ENCODE assay signal across 10 cellular contexts in the genomic region with DNA sequence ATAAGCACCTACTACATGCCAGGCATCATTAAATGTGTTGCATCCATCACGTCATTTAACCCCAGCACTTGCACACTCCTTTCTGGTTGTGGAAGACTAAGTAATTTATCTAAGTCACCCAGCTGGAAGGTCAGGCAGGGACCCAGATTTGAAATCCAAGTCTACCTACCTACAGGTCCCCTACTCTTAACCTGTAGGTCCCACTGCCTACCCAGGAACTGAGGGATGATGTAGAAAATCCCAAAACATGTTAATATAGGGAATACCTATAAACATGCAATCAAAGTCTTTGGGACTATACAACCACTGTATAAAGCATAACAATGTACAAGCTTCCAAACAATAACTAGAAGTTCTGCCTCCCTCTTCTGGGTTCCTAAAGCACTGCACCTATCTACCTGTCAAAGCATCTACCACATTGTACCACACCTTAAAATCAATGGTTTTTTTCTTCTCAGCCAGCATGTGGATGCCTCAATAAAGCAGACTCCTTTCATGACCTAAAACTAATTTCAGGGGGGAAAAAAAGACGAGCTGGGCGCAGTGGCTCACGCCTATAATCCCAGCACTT. TPM values are rescaled to one million over a fixed set of nuclear protein-coding genes. Genes with fewer than 3 reads are reported as not detected.
DNase-seq lines count a peak whose midpoint lies in the region; ATAC-seq and TF ChIP-seq lines count a peak whose summit lies in the region.
"Had no signal": no experiment of that assay in that cellular context is flagged by ENCODE, and none has a peak within 500 bp of the region (broad histone marks: within the 10 kb centered on the region; RNA-seq: fewer than 3 reads in every experiment).

No MANE protein-coding gene starts in this region.

- H3K9me1 ChIP-seq in IMR-90 (ENCODE audit: insufficient read depth, low read length) = peaks cover 11% of the 10 kb centered on the region

- H4K20me1 ChIP-seq in IMR-90 (ENCODE audit: insufficient read depth, low read length) = no peaks in the 10 kb centered on the region

- H2BK120ac ChIP-seq in IMR-90 (ENCODE audit: low read depth, low read length) = no peak overlapping the region

- H2BK20ac ChIP-seq in IMR-90 (ENCODE audit: low read depth, low read length) = no peak overlapping the region

- CTCF ChIA-PET in IMR-90 (lab: Yijun Ruan, JAX) = interaction anchor here (0.7 to 2.4 kb wide), 5 partner anchors 19 to 322 kb away, joined by 3 to 10 read pairs (median 3); no protein-coding TSS in a partner anchor

- H3K36me3 ChIP-seq in IMR-90 (ENCODE audit: control insufficient read depth, insufficient read depth, low read length) = peaks cover 18% of the 10 kb centered on the region
- H3K36me3 ChIP-seq in lower lobe of right lung = peaks cover 4% of the 10 kb centered on the region
- H3K36me3 ChIP-seq: prostate gland had no signal

- no peak overlapping the region for H3K56ac ChIP-seq in IMR-90 (ENCODE audit: extremely low read depth, insufficient read depth, low read length)

- 100% methylated on average over 1 of the region's 4 CpGs; no CpG with 5 or more reads in 1 of the 2 experiments for WGBS in IMR-90 (ENCODE audit: extremely low coverage in 2 of 2, insufficient read length in 1 of 2), 2 experiments

- ATAC-seq in IMR-90 (ENCODE audit: low read depth) (no peak), lower lobe of right lung (no peak), GM18861 (IDR thresholded peaks at IDR 0.05; ENCODE audit: unreplicated experiment) (no peak), HG03196 (IDR thresholded peaks at IDR 0.05; ENCODE audit: unreplicated experiment) (no peak), GM19023 (IDR thresholded peaks at IDR 0.05; ENCODE audit: unreplicated experiment) (no peak)

- no peak overlapping the region for H4K8ac ChIP-seq in IMR-90 (ENCODE audit: low read depth in 2 of 2, low read length in 2 of 2)

- no peak overlapping the region for H3K27ac ChIP-seq in IMR-90 (ENCODE audit: insufficient read depth, low read length)
- no peak overlapping the region for H3K27ac ChIP-seq in lower lobe of right lung
- H3K27ac ChIP-seq: prostate gland had no signal

- H3K79me1 ChIP-seq in IMR-90 (ENCODE audit: low read depth in 1 of 2, low read length in 2 of 2) = peaks cover 8 to 35% of the 10 kb centered on the region in 2 experiments

- H3K9me3 ChIP-seq in IMR-90 (ENCODE audit: control insufficient read depth, insufficient read depth, low read length) (no peaks in the 10 kb centered on the region), lower lobe of right lung (no peaks in the 10 kb centered on the region)
- H3K9me3 ChIP-seq: prostate gland had no signal

- peaks cover 5% of the 10 kb centered on the region for H3K4me1 ChIP-seq in IMR-90 (ENCODE audit: control insufficient read depth, insufficient read depth, low read length)
- H3K4me1 ChIP-seq in lower lobe of right lung = peaks cover 8% of the 10 kb centered on the region
- H3K4me1 ChIP-seq: prostate gland had no signal

- peak; percentile 94 for TF ChIP-seq POLR2A in IMR-90 (IDR thresholded peaks at IDR 0.05; ENCODE audit: low read depth, low read length)

- intact Hi-C loops in IMR-90 (cut with micrococcal nuclease) (no loop called here), lower lobe of right lung (cut with DNase I) (no loop called here)

- H3K27me3 ChIP-seq in IMR-90 (ENCODE audit: control insufficient read depth, insufficient read depth, low read length) = no peaks in the 10 kb centered on the region
- H3K27me3 ChIP-seq in lower lobe of right lung (ENCODE audit: low read depth) = no peaks in the 10 kb centered on the region

- no peak overlapping the region for H3K4ac ChIP-seq in IMR-90 (ENCODE audit: low read depth, low read length)

- H3K4me2 ChIP-seq in IMR-90 (ENCODE audit: low read depth, low read length) = no peak overlapping the region

- H2AK9ac ChIP-seq in IMR-90 (replicated peaks; ENCODE audit: low read depth, low read length, poor library complexity) = no peak overlapping the region

- no peak overlapping the region for H2AK5ac ChIP-seq in IMR-90 (ENCODE audit: low read depth, low read length)

- BruUV-seq in IMR-90 (replicated peaks; lab: Mats Ljungman, UMichigan) = no TSS peak

- POLR2A ChIA-PET in IMR-90 (lab: Charles Lee; ENCODE audit: unreplicated experiment) = no interaction called here

- DNase-seq in DMS53 (lab: John Stamatoyannopoulos, UW) (peak; percentile 90), IMR-90 (peak; percentile 45), astrocyte of the cerebellum (ENCODE audit: low read depth) (no peak), lower lobe of right lung (no peak), AG08396 (ENCODE audit: low spot score) (no peak)

- H2BK15ac ChIP-seq in IMR-90 (ENCODE audit: low read depth, low read length) = no peak overlapping the region; the same call in 2 of the 3 replicates

- dilution Hi-C loops in IMR-90 (cut with HindIII; ENCODE audit: low sequenced_read_pairs, unreplicated experiment) = no loop called here

- H2BK5ac ChIP-seq in IMR-90 (ENCODE audit: low read depth, low read length, poor library complexity, severe bottlenecking) = no peak overlapping the region

- H4K5ac ChIP-seq in IMR-90 (ENCODE audit: low read depth, low read length) = no peak overlapping the region

- no peak overlapping the region for H3K18ac ChIP-seq in IMR-90 (ENCODE audit: low read depth, low read length)

- H3K23ac ChIP-seq in IMR-90 (ENCODE audit: low read depth, low read length) = no peak overlapping the region

- H2AFZ ChIP-seq in IMR-90 (replicated peaks; ENCODE audit: low read length, poor library complexity) = no peak overlapping the region

- in situ Hi-C loops in IMR-90 (cut with MboI; ENCODE audit: low sequenced_read_pairs) (loop anchor here (10.0 kb wide), 1 partner anchor 322 kb away; no protein-coding TSS in a partner anchor), astrocyte of the cerebellum (cut with HindIII; ENCODE audit: low sequenced_read_pairs) (loop anchor here (5.0 kb wide), 1 partner anchor 175 kb away; no protein-coding TSS in a partner anchor)

- TF ChIP-seq CTCF in IMR-90 (conservative IDR thresholded peaks at IDR 0.05; ENCODE audit: low read depth, low read length) (peak; percentile 32), astrocyte of the cerebellum (IDR thresholded peaks at IDR 0.05; ENCODE audit: low read depth, low read length, missing control alignments) (peak; percentile 56), lower lobe of right lung (IDR thresholded peaks at IDR 0.05) (peak; percentile 18)

- H3K4me3 ChIP-seq in IMR-90 (ENCODE audit: insufficient read depth, low read depth, low read length) = no peak overlapping the region
- no peak overlapping the region for H3K4me3 ChIP-seq in astrocyte of the cerebellum (ENCODE audit: low read depth, low read length)
- no peak overlapping the region for H3K4me3 ChIP-seq in lower lobe of right lung
- H3K4me3 ChIP-seq: prostate gland had no signal

- TF ChIP-seq RAD21 in IMR-90 (IDR thresholded peaks at IDR 0.05; ENCODE audit: low read length) = peak; percentile 45

- no peak overlapping the region for H3K9ac ChIP-seq in IMR-90 (ENCODE audit: low read depth, low read length)

- no peak overlapping the region for H4K91ac ChIP-seq in IMR-90 (ENCODE audit: insufficient read depth, low read depth, low read length)

- H3K14ac ChIP-seq in IMR-90 (replicated peaks; ENCODE audit: low read depth, low read length) = no peak overlapping the region

TF ChIP-seq in IMR-90, 13 proteins besides CTCF, POLR2A, EP300 and RAD21:
- TF ChIP-seq, protein P1, sequence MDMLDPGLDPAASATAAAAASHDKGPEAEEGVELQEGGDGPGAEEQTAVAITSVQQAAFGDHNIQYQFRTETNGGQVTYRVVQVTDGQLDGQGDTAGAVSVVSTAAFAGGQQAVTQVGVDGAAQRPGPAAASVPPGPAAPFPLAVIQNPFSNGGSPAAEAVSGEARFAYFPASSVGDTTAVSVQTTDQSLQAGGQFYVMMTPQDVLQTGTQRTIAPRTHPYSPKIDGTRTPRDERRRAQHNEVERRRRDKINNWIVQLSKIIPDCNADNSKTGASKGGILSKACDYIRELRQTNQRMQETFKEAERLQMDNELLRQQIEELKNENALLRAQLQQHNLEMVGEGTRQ (IDR thresholded peaks at IDR 0.05; ENCODE audit: low read depth, low read length) = no peak
- TF ChIP-seq SMC3 (IDR thresholded peaks at IDR 0.05; ENCODE audit: low read depth, low read length) = peak; percentile 33; the same call in 1 of the 2 replicates
- no peak for TF ChIP-seq NFE2L2 (IDR thresholded peaks at IDR 0.05; ENCODE audit: low read depth, low read length)
- TF ChIP-seq RCOR1 (IDR thresholded peaks at IDR 0.05; ENCODE audit: insufficient replicate concordance, low read length) = no peak
- no peak for TF ChIP-seq RFX5 (IDR thresholded peaks at IDR 0.05; ENCODE audit: low read depth, low read length)

RNA-seq across cellular contexts. Expression of a gene that starts 5.6 kb away (rescaled TPM):
- total RNA-seq in IMR-90 (2012; rRNA removed) (15.2 and 18.3 TPM in 2 replicates), lower lobe of right lung (8.2 TPM)
- polyA plus RNA-seq in IMR-90 (2012; rRNA removed) = 45.2 and 50.8 TPM in 2 replicates
- 52.3 and 73.8 TPM in 2 replicates for polyA plus RNA-seq in IMR-90 (2012; cell fraction: cytosol; rRNA removed)
- polyA plus RNA-seq in IMR-90 (2012; cell fraction: nucleus; rRNA removed; ENCODE audit: low replicate concordance) = 136 and 310 TPM in 2 replicates
- total RNA-seq: prostate gland; T-helper 2 cell treated with Interferon-gamma antibody and Interleukin-4, amounts not matched to agents 100 ng/mL and 5 ng/mL, for 36 hours had no signal

Comparison
In these comparisons a context has a peak if more than half of its experiments do, and no peak if none do; other contexts are left out.
1. DNase-seq: peak in DMS53 (single experiment) and IMR-90 (single experiment); none in astrocyte of the cerebellum (single experiment), lower lobe of right lung (single experiment) and AG08396 (single experiment).
2. Peak in every context shown above with its lines, with median percentiles within 50 percentile points of each other: CTCF ChIP-seq.